ENCODE assay signal across 1 cellular context in the genomic region with DNA sequence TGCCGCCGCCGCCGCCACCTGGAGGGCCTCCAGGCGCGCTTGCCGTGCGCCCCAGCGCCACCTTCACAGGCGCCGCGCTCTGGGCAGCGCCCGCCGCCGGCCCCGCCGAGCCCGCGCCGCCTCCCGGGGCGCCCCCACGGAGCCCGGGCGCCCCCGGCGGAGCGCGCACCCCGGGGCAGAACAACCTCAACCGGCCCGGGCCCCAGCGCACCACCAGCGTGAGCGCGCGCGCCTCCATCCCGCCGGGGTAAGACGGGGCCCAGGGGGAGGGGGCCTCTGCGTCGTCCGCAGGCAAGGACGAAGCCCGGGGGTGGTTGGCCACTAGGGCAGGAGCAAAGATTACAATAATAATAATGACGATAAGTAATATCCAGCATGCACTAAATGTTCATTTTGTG.
TF ChIP-seq lines count a peak whose summit lies in the region.

No MANE protein-coding gene starts in this region.

TF ChIP-seq in GM12891, 5 proteins besides CTCF, POLR2A, EP300 and RAD21 (continued from another document):
- TF ChIP-seq SPI1 (IDR thresholded peaks at IDR 0.05; ENCODE audit: low read depth, low read length) (no peak), TAF1 (IDR thresholded peaks at IDR 0.05; ENCODE audit: low read depth, low read length) (no peak), PAX5 (IDR thresholded peaks at IDR 0.05; ENCODE audit: insufficient read depth, low read length, severe bottlenecking) (no peak)
